In genomic region chr3:165883126-165883525, GRCh38 we compare ENCODE assay signal across 3 cellular contexts.
TF ChIP-seq lines count a peak whose summit lies in the region.

No MANE protein-coding gene starts in this region.

TF ChIP-seq in A549, 52 proteins besides CTCF, POLR2A, EP300 and RAD21:
- TF ChIP-seq CEBPB (IDR thresholded peaks at IDR 0.05) (peak in 1 of 2 experiments; percentile 17; a peak in 1 of 4 replicates), BCL3 (IDR thresholded peaks at IDR 0.05) (no peak), FOSL2 (IDR thresholded peaks at IDR 0.05) (no peak), FOSL2 (CRISPR knock-in tag; IDR thresholded peaks at IDR 0.05) (no peak), E2F6 (IDR thresholded peaks at IDR 0.05; ENCODE audit: borderline replicate concordance, low read depth) (no peak), REST (IDR thresholded peaks at IDR 0.05) (no peak)

TF ChIP-seq in IMR-90, 13 proteins besides CTCF, POLR2A, EP300 and RAD21:
- TF ChIP-seq CEBPB (IDR thresholded peaks at IDR 0.05; ENCODE audit: low read depth, low read length) (peak; percentile 67; the same call in 1 of the 2 replicates), RCOR1 (IDR thresholded peaks at IDR 0.05; ENCODE audit: insufficient replicate concordance, low read length) (no peak), RFX5 (IDR thresholded peaks at IDR 0.05; ENCODE audit: low read depth, low read length) (no peak), ELK1 (IDR thresholded peaks at IDR 0.05; ENCODE audit: borderline replicate concordance, low read depth, low read length) (no peak), MXI1 (IDR thresholded peaks at IDR 0.05; ENCODE audit: borderline replicate concordance, low read depth, low read length) (no peak)
TF ChIP-seq in IMR-90: peak in this region for 1.

TF ChIP-seq in GM12878, 131 proteins besides CTCF, POLR2A, EP300 and RAD21:
- TF ChIP-seq MYB (IDR thresholded peaks at IDR 0.05; ENCODE audit: borderline replicate concordance, low read depth, low read length) = no peak
- no peak for TF ChIP-seq TAF1 (IDR thresholded peaks at IDR 0.05; ENCODE audit: borderline replicate concordance, low read depth, low read length)
- TF ChIP-seq RELA (IDR thresholded peaks at IDR 0.05; ENCODE audit: borderline replicate concordance, partially characterized antibody) = no peak
- no peak for TF ChIP-seq MTA3 (IDR thresholded peaks at IDR 0.05; ENCODE audit: borderline replicate concordance, low read length)
- no peak for TF ChIP-seq SRF (IDR thresholded peaks at IDR 0.05; ENCODE audit: low read depth in 2 of 2, low read length in 2 of 2)
- TF ChIP-seq ETV6 (conservative IDR thresholded peaks at IDR 0.05 in 1 of 2, IDR thresholded peaks at IDR 0.05 in 1 of 2; ENCODE audit: borderline replicate concordance in 1 of 2, low read depth in 1 of 2) = no peak
- no peak for TF ChIP-seq IRF4 (IDR thresholded peaks at IDR 0.05; ENCODE audit: low read depth, low read length)
- TF ChIP-seq CEBPZ (IDR thresholded peaks at IDR 0.05; ENCODE audit: low read depth, low read length) = no peak
- TF ChIP-seq ATF7 (IDR thresholded peaks at IDR 0.05; ENCODE audit: low read depth) = no peak
- no peak for TF ChIP-seq CBX5 (IDR thresholded peaks at IDR 0.05; ENCODE audit: low read depth)
- TF ChIP-seq POU2F2 (IDR thresholded peaks at IDR 0.05; ENCODE audit: borderline replicate concordance, low read depth, low read length) = no peak
- TF ChIP-seq MYC (IDR thresholded peaks at IDR 0.05; ENCODE audit: insufficient read depth, insufficient read length, insufficient replicate concordance, low read length, severe bottlenecking) = no peak
- no peak for TF ChIP-seq SP1 (IDR thresholded peaks at IDR 0.05; ENCODE audit: low read depth, low read length)
- no peak for TF ChIP-seq ZBTB33 (IDR thresholded peaks at IDR 0.05)
- no peak for TF ChIP-seq STAT3 (IDR thresholded peaks at IDR 0.05; ENCODE audit: low read depth, low read length)
- no peak for TF ChIP-seq POLR2AphosphoS2 (IDR thresholded peaks at IDR 0.05; ENCODE audit: low read depth, low read length)
